ENCODE assay signal across 8 cellular contexts in genomic region chr14:90522585-90523191, GRCh38.
DNase-seq lines count a peak whose midpoint lies in the region; ATAC-seq and TF ChIP-seq lines count a peak whose summit lies in the region.

No MANE protein-coding gene starts in this region.

- H2AFZ ChIP-seq in PC-3 (ENCODE audit: low read length): peak overlapping the region; percentile 70

- no peak overlapping the region for H3K4me3 Mint-ChIP-seq in endodermal cell

- BruUV-seq in PC-3 (replicated peaks; lab: Mats Ljungman, UMichigan): no TSS peak

- intact Hi-C loops in PC-3 (cut with micrococcal nuclease) (no loop called here), sigmoid colon (cut with DNase I) (no loop called here)

- POLR2A ChIA-PET in PC-3 (lab: Charles Lee; ENCODE audit: unreplicated experiment): interaction anchor here (0.6 kb wide), 1 partner anchor 114 kb away, joined by 5 read pairs; no protein-coding TSS in a partner anchor

- peak; percentile 13 to 39 for TF ChIP-seq POLR2A in sigmoid colon (IDR thresholded peaks at IDR 0.05)

- peaks cover 11% of the 10 kb centered on the region for H3K4me1 ChIP-seq in PC-3 (ENCODE audit: insufficient read depth, low read length)
- H3K4me1 ChIP-seq in sigmoid colon: peaks cover 0 to 69% (median 63%) of the 10 kb centered on the region in 4 donors
- no peaks in the 10 kb centered on the region for H3K4me1 ChIP-seq in endodermal cell (ENCODE audit: control insufficient read depth, insufficient read depth, low read length)

- H3F3A ChIP-seq in PC-3 (ENCODE audit: low read length, unreplicated experiment): no peaks in the 10 kb centered on the region

- peak; percentile 58 for ATAC-seq in PC-3
- ATAC-seq in HG03457 (IDR thresholded peaks at IDR 0.05; ENCODE audit: unreplicated experiment): no peak
- ATAC-seq in GM21723 (IDR thresholded peaks at IDR 0.05; ENCODE audit: unreplicated experiment): no peak
- no peak for ATAC-seq in GM21447 (IDR thresholded peaks at IDR 0.05; ENCODE audit: unreplicated experiment)

- CTCF ChIA-PET in PC-3 (lab: Charles Lee): interaction anchor here (0.5 to 1.0 kb wide), 2 partner anchors 9 to 175 kb away, joined by 3 to 5 read pairs; no protein-coding TSS in a partner anchor

- H3K4me1 Mint-ChIP-seq in endodermal cell: peaks cover 6% of the 10 kb centered on the region

- H3K79me2 ChIP-seq in PC-3 (ENCODE audit: low read length): no peaks in the 10 kb centered on the region

- no peak overlapping the region for H3K27ac ChIP-seq in PC-3 (ENCODE audit: low read length)
- peak overlapping the region; percentile 76 to 90 (median 86) for H3K27ac ChIP-seq in sigmoid colon
- no peak overlapping the region for H3K27ac ChIP-seq in endodermal cell (ENCODE audit: low read depth, low read length)

- H3K36me3 Mint-ChIP-seq in endodermal cell (ENCODE audit: low read depth): peaks cover 2% of the 10 kb centered on the region

- H3K9me2 ChIP-seq in PC-3 (replicated peaks; ENCODE audit: low read length): no peaks in the 10 kb centered on the region

- H3K27me3 Mint-ChIP-seq in endodermal cell (ENCODE audit: insufficient read depth): no peaks in the 10 kb centered on the region

- H3K4me3 ChIP-seq in PC-3 (ENCODE audit: low read length): no peak overlapping the region; the same call in 1 of the 2 replicates
- H3K4me3 ChIP-seq in fibroblast of villous mesenchyme (ENCODE audit: low read depth, low read length): no peak overlapping the region
- peak overlapping the region in 1 of 4 donors; percentile 15 for H3K4me3 ChIP-seq in sigmoid colon
- no peak overlapping the region for H3K4me3 ChIP-seq in endodermal cell (ENCODE audit: low read length)

- TF ChIP-seq CTCF in PC-3 (conservative IDR thresholded peaks at IDR 0.05; ENCODE audit: low read depth, low read length) (no peak), fibroblast of villous mesenchyme (IDR thresholded peaks at IDR 0.05; ENCODE audit: insufficient read depth, low read depth, low read length) (no peak), sigmoid colon (IDR thresholded peaks at IDR 0.05) (no peak), endodermal cell (conservative IDR thresholded peaks at IDR 0.05) (no peak)

- peak overlapping the region; percentile 52 for H3K4me2 ChIP-seq in PC-3 (ENCODE audit: low read length)

- 17 to 56% methylated on average over 21 of the region's 21 CpGs for WGBS in sigmoid colon, 2 donors
- WGBS in endodermal cell (ENCODE audit: insufficient coverage in 1 of 2, insufficient read length in 1 of 2), 2 experiments: 86% methylated on average over 16 to 21 of the region's 21 CpGs

- no peaks in the 10 kb centered on the region for H3K36me3 ChIP-seq in PC-3 (ENCODE audit: low read depth, low read length)
- H3K36me3 ChIP-seq in sigmoid colon: no peaks in the 10 kb centered on the region
- no peaks in the 10 kb centered on the region for H3K36me3 ChIP-seq in endodermal cell (ENCODE audit: control insufficient read depth, insufficient read depth, low read length)

- no peak overlapping the region for H3K27ac Mint-ChIP-seq in endodermal cell

- H4K20me1 ChIP-seq in PC-3 (ENCODE audit: low read length): no peaks in the 10 kb centered on the region

- no peaks in the 10 kb centered on the region for H3K9me3 ChIP-seq in PC-3 (ENCODE audit: low read length)
- no peaks in the 10 kb centered on the region for H3K9me3 ChIP-seq in sigmoid colon
- peaks cover 7% of the 10 kb centered on the region for H3K9me3 ChIP-seq in endodermal cell (ENCODE audit: control insufficient read depth, low read length)

- no peak overlapping the region for H3K9ac ChIP-seq in PC-3 (ENCODE audit: low read length)
- no peak overlapping the region for H3K9ac ChIP-seq in endodermal cell (ENCODE audit: extremely low read depth, low read length, poor library complexity, severe bottlenecking)

- H3K27me3 ChIP-seq in PC-3 (ENCODE audit: low read length): no peaks in the 10 kb centered on the region
- H3K27me3 ChIP-seq in sigmoid colon: no peaks in the 10 kb centered on the region
- no peaks in the 10 kb centered on the region for H3K27me3 ChIP-seq in endodermal cell (ENCODE audit: control insufficient read depth, insufficient read depth, low read length, poor library complexity, severe bottlenecking)

- peaks cover 11% of the 10 kb centered on the region for H3K9me3 Mint-ChIP-seq in endodermal cell

- TF ChIP-seq EP300 in sigmoid colon (IDR thresholded peaks at IDR 0.05): peak in 1 of 4 donors; percentile 67

- DNase-seq in M059J (ENCODE audit: low read depth) (peak; percentile 72), PC-3 (peak; percentile 72), fibroblast of villous mesenchyme (ENCODE audit: low read depth) (peak; percentile 54), sigmoid colon (peak; percentile 95), endodermal cell (no peak)

Comparison
In these comparisons a context has a peak if more than half of its experiments do, and no peak if none do; other contexts are left out.
1. H3K27ac ChIP-seq: peak in sigmoid colon (4 of 4); none in PC-3 (single experiment) and endodermal cell (single experiment).